ENCODE assay signal across 15 cellular contexts in the genomic region with DNA sequence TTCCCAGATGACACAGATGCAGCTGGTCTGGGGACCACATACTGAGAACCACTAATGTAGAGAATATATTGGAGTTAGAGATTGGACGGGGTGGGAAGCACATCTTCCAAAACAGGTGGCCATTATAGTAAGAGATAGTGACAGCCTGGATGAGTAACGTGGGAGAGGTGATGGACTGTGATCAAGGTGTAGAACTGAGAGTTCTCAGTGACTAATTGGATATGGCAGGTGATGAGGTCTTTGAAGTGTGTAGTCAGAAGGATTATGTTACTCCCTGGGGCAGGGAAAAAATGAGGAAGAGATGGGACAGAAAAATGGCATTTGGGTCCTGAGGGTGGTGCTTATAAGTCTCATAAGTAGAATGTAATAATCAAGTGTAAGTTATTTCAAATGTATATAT.
A peak's percentile ranks its signal among the peaks of the same experiment; 100 is the strongest.
DNase-seq lines count a peak whose midpoint lies in the region; ATAC-seq and TF ChIP-seq lines count a peak whose summit lies in the region.
"Had no signal": no experiment of that assay in that cellular context is flagged by ENCODE, and none has a peak within 500 bp of the region (broad histone marks: within the 10 kb centered on the region; RNA-seq: fewer than 3 reads in every experiment).

No MANE protein-coding gene starts in this region.

- no peaks in the 10 kb centered on the region for H3K36me3 ChIP-seq in heart right ventricle
- H3K36me3 ChIP-seq: gastrocnemius medialis, transverse colon had no signal

- ATAC-seq in left lobe of liver (no peak), heart right ventricle (no peak), GM21515 (IDR thresholded peaks at IDR 0.05; ENCODE audit: unreplicated experiment) (no peak)
- ATAC-seq: gastrocnemius medialis; stimulated activated naive CD8-positive, alpha-beta T cell treated with anti-CD3 and anti-CD28 coated beads, Interleukin-15, Interleukin-2, amounts not matched to agents 100 U/mL and 50 U/mL, for 24 hours had no signal

- H3K4me3 ChIP-seq in heart right ventricle = no peak overlapping the region
- H3K4me3 ChIP-seq: gastrocnemius medialis, transverse colon had no signal

- intact Hi-C loops in heart right ventricle (cut with DNase I) = no loop called here

- 81 to 91% methylated on average over 2 of the region's 2 CpGs for WGBS in heart right ventricle, 2 donors

- no peak for TF ChIP-seq CTCF in heart right ventricle (IDR thresholded peaks at IDR 0.05)

- H3K27me3 ChIP-seq in heart right ventricle = no peaks in the 10 kb centered on the region
- H3K27me3 ChIP-seq: gastrocnemius medialis, transverse colon had no signal

- peaks cover 0 to 2% (median 0%) of the 10 kb centered on the region in 9 donors for H3K4me1 ChIP-seq in heart right ventricle
- H3K4me1 ChIP-seq: gastrocnemius medialis, transverse colon had no signal

- H3K27ac ChIP-seq in heart right ventricle = no peak overlapping the region
- H3K27ac ChIP-seq: gastrocnemius medialis, transverse colon had no signal

- peak; percentile 64 for DNase-seq in NCI-H1105 (lab: John Stamatoyannopoulos, UW)
- peak; percentile 63 for DNase-seq in NCI-H2081 treated with DMSO at 0.1 percent for 48 hours (lab: John Stamatoyannopoulos, UW)
- peak; percentile 94 for DNase-seq in NCI-H69 (lab: John Stamatoyannopoulos, UW)
- DNase-seq in left lobe of liver (ENCODE audit: low spot score) = no peak
- no peak for DNase-seq in heart right ventricle
- no peak for DNase-seq in activated CD4-positive, alpha-beta T cell treated with anti-CD3 and anti-CD28 coated beads, Interleukin-2, amount 50 U/mL, for 48 hours
- DNase-seq: activated CD4-positive, alpha-beta T cell treated with anti-CD3 and anti-CD28 coated beads, Interleukin-2, amount 10 ng/mL, durations not matched to agents 24 days and 14 days; activated naive CD4-positive, alpha-beta T cell treated with Interleukin-2 at 50 U/mL for 16 hours; AML-193; gastrocnemius medialis; H7; OCI-M1; stimulated activated naive CD8-positive, alpha-beta T cell treated with anti-CD3 and anti-CD28 coated beads, Interleukin-15, Interleukin-2, amounts not matched to agents 100 U/mL and 50 U/mL, for 24 hours; transverse colon had no signal

- no peaks in the 10 kb centered on the region for H3K9me3 ChIP-seq in heart right ventricle
- H3K9me3 ChIP-seq: gastrocnemius medialis, transverse colon had no signal

Comparison
In these comparisons a context has a peak if more than half of its experiments do, and no peak if none do; other contexts are left out.
1. DNase-seq: peak in NCI-H1105 (single experiment), NCI-H2081 treated with DMSO at 0.1 percent for 48 hours (single experiment) and NCI-H69 (single experiment); none in left lobe of liver (single experiment), heart right ventricle (0 of 2) and activated CD4-positive, alpha-beta T cell treated with anti-CD3 and anti-CD28 coated beads, Interleukin-2, amount 50 U/mL, for 48 hours (0 of 2).